ENCODE assay signal across 15 cellular contexts in the genomic region with DNA sequence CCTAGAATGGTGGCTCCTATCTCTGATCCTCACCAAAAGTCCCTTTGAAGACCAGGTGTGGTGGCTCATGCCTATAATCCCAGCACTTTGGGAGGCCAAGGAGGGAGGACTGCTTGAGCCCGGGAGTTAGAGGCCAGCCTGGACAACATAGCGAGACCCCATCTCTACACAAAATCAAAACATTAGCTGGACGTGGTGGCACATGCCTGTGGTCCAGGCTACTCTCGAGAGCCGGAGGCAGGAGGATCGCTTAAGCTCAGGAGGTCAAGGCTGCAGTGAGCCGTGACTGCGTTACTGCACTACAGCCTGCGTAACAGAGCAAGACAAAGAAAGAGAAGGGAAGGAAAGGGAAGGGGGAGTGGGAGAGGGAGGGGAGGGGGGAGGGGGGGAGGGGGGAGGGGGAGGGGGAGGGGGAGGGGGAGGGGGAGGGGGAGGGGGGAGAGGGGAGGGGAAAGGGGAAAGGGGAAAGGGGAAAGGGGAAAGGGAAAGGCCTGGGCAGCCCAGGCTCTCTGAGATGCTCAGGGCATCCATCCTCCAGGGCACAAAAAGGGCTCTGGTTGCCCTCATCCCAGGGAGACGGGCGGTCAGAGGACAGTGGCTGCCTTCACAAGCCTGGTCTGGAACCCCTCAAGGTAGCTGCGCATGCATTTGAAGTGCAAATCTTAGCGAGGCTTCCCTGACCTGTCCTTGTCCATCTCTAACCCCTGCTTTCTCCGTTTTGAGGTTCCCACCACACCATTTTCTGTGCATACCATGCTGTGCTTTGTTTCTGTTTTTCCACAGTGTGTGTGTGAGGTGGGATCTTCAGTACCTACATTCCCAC.
DNase-seq lines count a peak whose midpoint lies in the region; ATAC-seq and TF ChIP-seq lines count a peak whose summit lies in the region.
"Had no signal": no experiment of that assay in that cellular context is flagged by ENCODE, and none has a peak within 500 bp of the region (broad histone marks: within the 10 kb centered on the region; RNA-seq: fewer than 3 reads in every experiment).

No MANE protein-coding gene starts in this region.

- no peak for ATAC-seq in HG03460 (IDR thresholded peaks at IDR 0.05; ENCODE audit: unreplicated experiment)
- no peak for ATAC-seq in activated CD4-positive, CD25-positive, alpha-beta regulatory T cell treated with anti-CD3 and anti-CD28 coated beads, Interleukin-2, amount 50 U/mL, for 24 hours
- ATAC-seq: activated T-helper 17 cell treated with anti-CD3 and anti-CD28 coated beads, Interleukin-2, amount 50 U/mL, for 72 hours had no signal

- H3K27me3 Mint-ChIP-seq in HFFc6 (ENCODE audit: insufficient read depth): peaks cover 5% of the 10 kb centered on the region
- H3K27me3 Mint-ChIP-seq: memory B cell had no signal

- no peaks in the 10 kb centered on the region; the same call in 1 of the 2 replicates for H3K36me3 ChIP-seq in ACC112 (ENCODE audit: insufficient read depth, low read length)
- H3K36me3 ChIP-seq in mucosa of stomach (ENCODE audit: control insufficient read depth, insufficient read depth, low read length): no peaks in the 10 kb centered on the region
- H3K36me3 ChIP-seq: right atrium auricular region had no signal

- H3K27me3 ChIP-seq in ACC112 (ENCODE audit: insufficient read depth, low read length): no peaks in the 10 kb centered on the region
- no peaks in the 10 kb centered on the region for H3K27me3 ChIP-seq in mucosa of stomach (ENCODE audit: control insufficient read depth, insufficient read depth, low read length)
- H3K27me3 ChIP-seq: right atrium auricular region had no signal

- H3K36me3 Mint-ChIP-seq in HFFc6 (ENCODE audit: low read depth): no peaks in the 10 kb centered on the region
- H3K36me3 Mint-ChIP-seq: memory B cell had no signal

- peak overlapping the region; percentile 12; the same call in 1 of the 2 replicates for H3K27ac ChIP-seq in ACC112 (ENCODE audit: low read depth, low read length)
- H3K27ac ChIP-seq in cingulate gyrus (ENCODE audit: low read depth, low read length): peak overlapping the region; percentile 71
- H3K27ac ChIP-seq: right atrium auricular region had no signal

- peaks cover 61% of the 10 kb centered on the region for H3K79me2 ChIP-seq in ACC112 (ENCODE audit: control insufficient read depth, insufficient read depth, low read length, unreplicated experiment)

- DNase-seq in HFFc6 (no peak), DMS79 treated with DMSO at 0.1 percent for 48 hours (lab: John Stamatoyannopoulos, UW) (no peak)
- no peak for DNase-seq in stimulated activated naive CD4-positive, alpha-beta T cell (lab: John Stamatoyannopoulos, UW)
- DNase-seq: aorta, HCEC 1CT, NCI-H2029 treated with DMSO at 0.1 percent for 48 hours, NCI-H524 treated with DMSO at 0.1 percent for 48 hours had no signal

- no peaks in the 10 kb centered on the region for H3K9me3 Mint-ChIP-seq in HFFc6
- H3K9me3 Mint-ChIP-seq: activated T-helper 17 cell treated with anti-CD3 and anti-CD28 coated beads, Interleukin-2, amount 50 U/mL, for 72 hours; memory B cell had no signal

- no peaks in the 10 kb centered on the region for H3K9me3 ChIP-seq in mucosa of stomach (ENCODE audit: control insufficient read depth, low read length)
- H3K9me3 ChIP-seq: right atrium auricular region had no signal

- peaks cover 14% of the 10 kb centered on the region for H3K4me1 ChIP-seq in ACC112 (ENCODE audit: control insufficient read depth, insufficient read depth, low read length, unreplicated experiment)
- peaks cover 44% of the 10 kb centered on the region for H3K4me1 ChIP-seq in mucosa of stomach (ENCODE audit: control insufficient read depth, insufficient read depth, low read length)
- H3K4me1 ChIP-seq: right atrium auricular region had no signal

- H2AFZ ChIP-seq in ACC112 (ENCODE audit: low read length, unreplicated experiment): no peak overlapping the region

- no peak for TF ChIP-seq CTCF in HFFc6 (IDR thresholded peaks at IDR 0.05)

- peak overlapping the region; percentile 18 for H3K9ac ChIP-seq in mucosa of stomach (ENCODE audit: low read length)

- H3K4me1 Mint-ChIP-seq in HFFc6 (ENCODE audit: low read depth): peaks cover 25% of the 10 kb centered on the region
- H3K4me1 Mint-ChIP-seq: activated T-helper 17 cell treated with anti-CD3 and anti-CD28 coated beads, Interleukin-2, amount 50 U/mL, for 72 hours had no signal

- H3K27ac Mint-ChIP-seq in HFFc6: no peak overlapping the region; the same call in 1 of the 2 replicates
- H3K27ac Mint-ChIP-seq: activated T-helper 17 cell treated with anti-CD3 and anti-CD28 coated beads, Interleukin-2, amount 50 U/mL, for 72 hours; memory B cell had no signal

- H3K4me3 ChIP-seq in ACC112 (ENCODE audit: low read depth, low read length): no peak overlapping the region
- H3K4me3 ChIP-seq in mucosa of stomach (ENCODE audit: low read length): no peak overlapping the region
- H3K4me3 ChIP-seq: right atrium auricular region had no signal

- peak overlapping the region; percentile 24; the same call in 1 of the 2 replicates for H3K4me3 Mint-ChIP-seq in HFFc6
- H3K4me3 Mint-ChIP-seq: activated T-helper 17 cell treated with anti-CD3 and anti-CD28 coated beads, Interleukin-2, amount 50 U/mL, for 72 hours; memory B cell had no signal
